11 cellular contexts compared by ENCODE assay signal in genomic region chr9:130537346-130538050, GRCh38. TPM values are rescaled to one million over a fixed set of nuclear protein-coding genes. Genes with fewer than 3 reads are reported as not detected.
DNase-seq lines count a peak whose midpoint lies in the region; ATAC-seq, FAIRE-seq and TF ChIP-seq lines count a peak whose summit lies in the region.
"Had no signal": no experiment of that assay in that cellular context is flagged by ENCODE, and none has a peak within 500 bp of the region (broad histone marks: within the 10 kb centered on the region; RNA-seq: fewer than 3 reads in every experiment).

No MANE protein-coding gene starts in this region.

- H4K5ac ChIP-seq in H1 (ENCODE audit: insufficient read length, low read depth, low read length) = no peak overlapping the region

- H3K18ac ChIP-seq in H1 (ENCODE audit: extremely low read depth, low read length) = peak overlapping the region; percentile 38; the same call in 1 of the 2 replicates
- H3K18ac ChIP-seq in neuronal stem cell (ENCODE audit: low read length) = peak overlapping the region; percentile 95

- H3K4me1 ChIP-seq in H1 (replicated peaks in 1 of 4; ENCODE audit: control insufficient read depth in 3 of 4, insufficient read depth in 4 of 4, low read length in 3 of 4) (peaks cover 0 to 27% (median 11%) of the 10 kb centered on the region in 4 experiments; a peak in 6 of 7 replicates), neuronal stem cell (ENCODE audit: control insufficient read depth in 2 of 2, insufficient read depth in 1 of 2, low read depth in 1 of 2, low read length in 2 of 2) (peaks cover 9 to 13% of the 10 kb centered on the region in 2 donors)
- H3K4me1 ChIP-seq: Caco-2, pancreas had no signal

- ATAC-seq in HG02623 (IDR thresholded peaks at IDR 0.05; ENCODE audit: unreplicated experiment) = no peak

- H3K36me3 ChIP-seq in H1 (ENCODE audit: control insufficient read depth in 2 of 4, insufficient read depth in 4 of 4, low read length in 3 of 4) (no peaks in the 10 kb centered on the region; a peak in 1 of 8 replicates), neuronal stem cell (replicated peaks in 1 of 2; ENCODE audit: control insufficient read depth in 2 of 2, insufficient read depth in 2 of 2, low read length in 2 of 2) (no peaks in the 10 kb centered on the region)
- H3K36me3 ChIP-seq: pancreas had no signal

- POLR2A ChIA-PET in H1 (lab: Charles Lee; ENCODE audit: partially characterized antibody) = interaction anchor here (0.9 to 1.6 kb wide), 6 partner anchors 15 to 93 kb away, joined by 3 to 5 read pairs (median 4); no protein-coding TSS in a partner anchor

- no peak for TF ChIP-seq CTCF in H1 (IDR thresholded peaks at IDR 0.05; ENCODE audit: control extremely low read depth in 1 of 3, insufficient read depth in 1 of 3, low read depth in 1 of 3, low read length in 3 of 3)

- no peak overlapping the region for H3K4me2 ChIP-seq in H1 (ENCODE audit: insufficient read depth in 1 of 2, low read depth in 2 of 2, low read length in 2 of 2)
- H3K4me2 ChIP-seq in neuronal stem cell (ENCODE audit: insufficient read depth, low read length, poor library complexity, severe bottlenecking) = no peak overlapping the region

- H3K4ac ChIP-seq in H1 (replicated peaks; ENCODE audit: insufficient read length, low read depth, low read length) = no peak overlapping the region
- H3K4ac ChIP-seq in neuronal stem cell (ENCODE audit: low read length) = no peak overlapping the region

- peaks cover 0 to 22% (median 13%) of the 10 kb centered on the region in 4 experiments; a peak in 4 of 7 replicates for H3K27me3 ChIP-seq in H1 (replicated peaks in 1 of 4; ENCODE audit: control insufficient read depth in 3 of 4, extremely low read depth in 1 of 4, insufficient read depth in 3 of 4, low read length in 3 of 4)
- peaks cover 0 to 52% (median 13%) of the 10 kb centered on the region in 3 experiments for H3K27me3 ChIP-seq in neuronal stem cell (ENCODE audit: control insufficient read depth in 3 of 3, insufficient read depth in 3 of 3, low read depth in 1 of 3, low read length in 3 of 3)

- TF ChIP-seq RAD21 in H1 (IDR thresholded peaks at IDR 0.05 in 1 of 2, conservative IDR thresholded peaks at IDR 0.05 in 1 of 2; ENCODE audit: low read depth in 2 of 2, low read length in 2 of 2) = no peak

- H2BK12ac ChIP-seq in H1 (ENCODE audit: low read depth, low read length) (peak overlapping the region; percentile 90; the same call in 1 of the 2 replicates), neuronal stem cell (ENCODE audit: low read length) (peak overlapping the region; percentile 67)

- H3K14ac ChIP-seq in H1 (ENCODE audit: insufficient read length) (no peak overlapping the region), neuronal stem cell (ENCODE audit: low read length) (no peak overlapping the region)

- no peak for TF ChIP-seq EP300 in H1 (IDR thresholded peaks at IDR 0.05; ENCODE audit: borderline replicate concordance in 1 of 2, low read depth in 2 of 2, low read length in 2 of 2)

- H4K91ac ChIP-seq in H1 (replicated peaks; ENCODE audit: insufficient read length, low read length) (no peak overlapping the region), neuronal stem cell (ENCODE audit: low read depth, low read length, poor library complexity) (no peak overlapping the region)

- WGBS in H1 (ENCODE audit: extremely low coverage in 1 of 2, insufficient coverage in 1 of 2, insufficient read length in 1 of 2, insufficient replicate concordance in 2 of 2, low coverage in 1 of 2, low lambda C conversion rate in 2 of 2, missing lambda C conversion rate in 1 of 2), 2 experiments = 68% methylated on average over 25 of the region's 25 CpGs; no CpG with 5 or more reads in 1 of the 2 experiments
- no CpG with 5 or more reads among the region's 25 CpGs for WGBS in neuronal stem cell (ENCODE audit: extremely low coverage in 2 of 2, insufficient read length in 2 of 2, insufficient replicate concordance in 1 of 2), 2 donors

- H3K9me3 ChIP-seq in H1 (ENCODE audit: insufficient read depth in 2 of 2, low read depth in 1 of 2, low read length in 1 of 2) = no peaks in the 10 kb centered on the region
- no peaks in the 10 kb centered on the region for H3K9me3 ChIP-seq in neuronal stem cell (replicated peaks in 1 of 2; ENCODE audit: control insufficient read depth in 2 of 2, insufficient read depth in 1 of 2, low read depth in 1 of 2, low read length in 2 of 2)
- H3K9me3 ChIP-seq: Caco-2, pancreas had no signal

- H2BK20ac ChIP-seq in H1 (ENCODE audit: low read length) = no peak overlapping the region

- CTCF ChIA-PET in H1 (lab: Charles Lee; ENCODE audit: partially characterized antibody) = interaction anchor here (0.6 to 2.6 kb wide), 10 partner anchors 11 to 147 kb away, joined by 3 to 8 read pairs (median 4); no protein-coding TSS in a partner anchor

- H4K8ac ChIP-seq in H1 (ENCODE audit: extremely low read depth, insufficient read depth, low read length) (peak overlapping the region; percentile 22; the same call in 1 of the 2 replicates), neuronal stem cell (ENCODE audit: low read depth, low read length) (no peak overlapping the region)

- H3K79me1 ChIP-seq in H1 (ENCODE audit: low read depth, low read length) (no peaks in the 10 kb centered on the region; the same call in 1 of the 2 replicates), neuronal stem cell (ENCODE audit: low read depth, low read length) (no peaks in the 10 kb centered on the region)

- TF ChIP-seq POLR2A in H1 (IDR thresholded peaks at IDR 0.05; ENCODE audit: control extremely low read depth in 1 of 2, low read depth in 2 of 2, low read length in 2 of 2) = no peak

- H3K9ac ChIP-seq in H1 (replicated peaks in 1 of 4; ENCODE audit: extremely low read depth in 1 of 4, low read depth in 3 of 4, low read length in 3 of 4) = no peak overlapping the region
- no peak overlapping the region for H3K9ac ChIP-seq in neuronal stem cell (ENCODE audit: low read depth, low read length, poor library complexity)

- H3K79me2 ChIP-seq in H1 (ENCODE audit: control insufficient read depth in 1 of 2, insufficient read depth in 2 of 2, low read length in 2 of 2) = no peaks in the 10 kb centered on the region

- peak; percentile 96 for DNase-seq in GDM1 (lab: John Stamatoyannopoulos, UW)
- DNase-seq in OCI-M1 (lab: John Stamatoyannopoulos, UW) = peak; percentile 96
- DNase-seq in H1 (ENCODE audit: low read depth in 1 of 2, low spot score in 2 of 2) = no peak
- DNase-seq in neuronal stem cell (ENCODE audit: low spot score) = no peak
- no peak for DNase-seq in D341Med (ENCODE audit: low spot score)
- no peak for DNase-seq in epidermal melanocyte (ENCODE audit: insufficient read length, low spot score)
- DNase-seq in NCI-H1048 (lab: John Stamatoyannopoulos, UW) = no peak
- DNase-seq: Caco-2, HCEC 1CT, pancreas had no signal

- H3K56ac ChIP-seq in H1 (replicated peaks; ENCODE audit: insufficient read length, low read depth, low read length) = no peak overlapping the region

- H3K27ac ChIP-seq in H1 (ENCODE audit: low read depth, low read length) (no peak overlapping the region), neuronal stem cell (replicated peaks; ENCODE audit: low read length) (no peak overlapping the region)
- H3K27ac ChIP-seq: pancreas had no signal

- H3K23ac ChIP-seq in H1 (ENCODE audit: insufficient read length) (no peak overlapping the region), neuronal stem cell (ENCODE audit: low read depth, low read length, poor library complexity) (no peak overlapping the region)

- 0 out of 2 replicates have a peak, but pooled peaks cover 3% of the 10 kb centered on the region for H3K23me2 ChIP-seq in H1 (ENCODE audit: low read depth, low read length)

- H2AFZ ChIP-seq in H1 (ENCODE audit: low read length) (peak overlapping the region; percentile 36), neuronal stem cell (ENCODE audit: low read length) (no peak overlapping the region)

- H2AK5ac ChIP-seq in H1 (ENCODE audit: low read depth, low read length) (no peak overlapping the region), neuronal stem cell (ENCODE audit: low read depth, low read length) (peak overlapping the region; percentile 68)

- H2BK120ac ChIP-seq in H1 (replicated peaks; ENCODE audit: low read depth, low read length) (no peak overlapping the region), neuronal stem cell (ENCODE audit: low read depth, low read length) (no peak overlapping the region)

- no peak overlapping the region for H3K4me3 ChIP-seq in H1 (ENCODE audit: extremely low read depth in 1 of 4, insufficient read depth in 2 of 4, low read depth in 3 of 4, low read length in 4 of 4)
- H3K4me3 ChIP-seq in neuronal stem cell (ENCODE audit: low read length in 2 of 2) = no peak overlapping the region
- H3K4me3 ChIP-seq: pancreas had no signal

- H2BK15ac ChIP-seq in H1 (ENCODE audit: low read length) (peak overlapping the region; percentile 48; the same call in 1 of the 2 replicates), neuronal stem cell (ENCODE audit: low read length) (peak overlapping the region; percentile 63)

- H4K20me1 ChIP-seq in H1 (replicated peaks in 1 of 2; ENCODE audit: control insufficient read depth in 1 of 2, insufficient read depth in 2 of 2, low read length in 2 of 2) = no peaks in the 10 kb centered on the region

- H2BK5ac ChIP-seq in H1 (ENCODE audit: low read depth, low read length) (peak overlapping the region; percentile 49; the same call in 1 of the 2 replicates), neuronal stem cell (ENCODE audit: low read length) (no peak overlapping the region)

- no peak for FAIRE-seq in H1 (lab: Jason Lieb, UNC)
- FAIRE-seq: pancreas had no signal

TF ChIP-seq in H1, 55 proteins besides CTCF, POLR2A, EP300 and RAD21 (continues in another document):
- no peak for TF ChIP-seq ATF2 (IDR thresholded peaks at IDR 0.05; ENCODE audit: low read length)

RNA-seq across cellular contexts. Expression of gene FUBP3, which starts 41.9 kb away (rescaled TPM):
- 70.1 and 76.4 TPM in 2 replicates for total RNA-seq in H1 (2021; fragmentation: NEBNext Ultra II Directional; extraction: Animal tissue kit (Norgen Biotek cat#: 25700))
- polyA plus RNA-seq in H1 (2011; rRNA removed) = 23.7 and 31.2 TPM in 2 replicates
- polyA plus RNA-seq in H1 (2011; cell fraction: cytosol; rRNA removed) = 38.6 TPM
- polyA plus RNA-seq in H1 (2011; cell fraction: nucleus; rRNA removed) = 83.6 TPM
- 56.5 to 87.8 TPM (median 61.8 TPM) in 4 replicates for polyA plus RNA-seq in H1 (2012, experiment 1 of 2)
- polyA plus RNA-seq in H1 (2012, experiment 2 of 2) = 8.9 TPM
- 34.5 TPM for polyA plus RNA-seq in H1 (2013, experiment 1 of 2)
- 34.2 TPM for polyA plus RNA-seq in H1 (2013, experiment 2 of 2)
- polyA minus RNA-seq in H1 (2011; rRNA and poly(A)+ RNA removed) = 34.3 and 44.6 TPM in 2 replicates
- polyA minus RNA-seq in H1 (2011; cell fraction: cytosol; rRNA and poly(A)+ RNA removed) = 91.9 TPM
- 43.3 TPM for polyA minus RNA-seq in H1 (2011; cell fraction: nucleus; rRNA and poly(A)+ RNA removed)
- 34.2 TPM for polyA plus RNA-seq in neuronal stem cell (2013, experiment 1 of 2)
- 35.1 TPM for polyA plus RNA-seq in neuronal stem cell (2013, experiment 2 of 2)

Comparison
In these comparisons a context has a peak if more than half of its experiments do, and no peak if none do; other contexts are left out.
1. DNase-seq: peak in GDM1 (single experiment) and OCI-M1 (single experiment); none in H1 (0 of 2), neuronal stem cell (single experiment), D341Med (single experiment), epidermal melanocyte (single experiment) and NCI-H1048 (single experiment).